In genomic region chr15:90400005-90400758, GRCh38 we compare ENCODE assay signal across 8 cellular contexts. TPM values are rescaled to one million over a fixed set of nuclear protein-coding genes. Genes with fewer than 3 reads are reported as not detected.
A peak's percentile ranks its signal among the peaks of the same experiment; 100 is the strongest.
DNase-seq lines count a peak whose midpoint lies in the region; ATAC-seq and TF ChIP-seq lines count a peak whose summit lies in the region.

No MANE protein-coding gene starts in this region.

- ATAC-seq in RWPE2 (ENCODE audit: low read depth) (peak; percentile 40), gastroesophageal sphincter (peak; percentile 4)
- no peak for ATAC-seq in stimulated activated memory B cell treated with anti-CD40 and anti-IgM and Interleukin-4, amounts not matched to agents 10 μg/mL and 1 μg/mL and 100 μg/mL, for 72 hours

- H3K4me3 ChIP-seq in RWPE2 (ENCODE audit: severe bottlenecking), result no peak overlapping the region
- H3K4me3 ChIP-seq in gastroesophageal sphincter, result peak overlapping the region; percentile 11 to 19
- H3K4me3 ChIP-seq in BE2C (ENCODE audit: low read depth, low read length), result no peak overlapping the region

- peaks cover 72% of the 10 kb centered on the region for H3K4me1 Mint-ChIP-seq in stimulated activated memory B cell treated with anti-CD40 and anti-IgM and Interleukin-4, amounts not matched to agents 10 μg/mL and 1 μg/mL and 100 μg/mL, for 72 hours

- no peaks in the 10 kb centered on the region for H3K27me3 ChIP-seq in RWPE2 (ENCODE audit: insufficient read depth, poor library complexity, severe bottlenecking)
- H3K27me3 ChIP-seq in gastroesophageal sphincter, result no peaks in the 10 kb centered on the region
- H3K27me3 ChIP-seq in BE2C, result no peaks in the 10 kb centered on the region

- H3K4me1 ChIP-seq in RWPE2 (ENCODE audit: insufficient read depth, poor library complexity, severe bottlenecking), result peaks cover 71% of the 10 kb centered on the region
- H3K4me1 ChIP-seq in gastroesophageal sphincter, result peaks cover 32 to 99% (median 32%) of the 10 kb centered on the region in 3 donors
- H3K4me1 ChIP-seq in BE2C, result peaks cover 5% of the 10 kb centered on the region

- peaks cover 38% of the 10 kb centered on the region for H3K36me3 ChIP-seq in RWPE2 (ENCODE audit: low read depth)
- H3K36me3 ChIP-seq in gastroesophageal sphincter, result no peaks in the 10 kb centered on the region
- H3K36me3 ChIP-seq in BE2C, result no peaks in the 10 kb centered on the region

- no peaks in the 10 kb centered on the region for H3K27me3 Mint-ChIP-seq in stimulated activated memory B cell treated with anti-CD40 and anti-IgM and Interleukin-4, amounts not matched to agents 10 μg/mL and 1 μg/mL and 100 μg/mL, for 72 hours

- H3K9me3 Mint-ChIP-seq in stimulated activated memory B cell treated with anti-CD40 and anti-IgM and Interleukin-4, amounts not matched to agents 10 μg/mL and 1 μg/mL and 100 μg/mL, for 72 hours, result no peaks in the 10 kb centered on the region

- TF ChIP-seq CTCF in RWPE2 (IDR thresholded peaks at IDR 0.05; ENCODE audit: poor library complexity, severe bottlenecking) (no peak), gastroesophageal sphincter (IDR thresholded peaks at IDR 0.05) (no peak), BE2C (IDR thresholded peaks at IDR 0.05; ENCODE audit: low read depth, low read length) (no peak)

- H3K36me3 Mint-ChIP-seq in stimulated activated memory B cell treated with anti-CD40 and anti-IgM and Interleukin-4, amounts not matched to agents 10 μg/mL and 1 μg/mL and 100 μg/mL, for 72 hours, result peaks cover 29% of the 10 kb centered on the region

- TF ChIP-seq EP300 in gastroesophageal sphincter (IDR thresholded peaks at IDR 0.05), result no peak

- peak; percentile 60 for DNase-seq in DMS53 (lab: John Stamatoyannopoulos, UW)
- no peak for DNase-seq in DMS53 treated with DMSO at 0.1 percent for 48 hours (lab: John Stamatoyannopoulos, UW; ENCODE audit: unreplicated experiment)
- no peak for DNase-seq in RWPE2 (ENCODE audit: low spot score)
- DNase-seq in hepatic stellate cell (ENCODE audit: low spot score), result no peak
- no peak for DNase-seq in NCI-H1930 (lab: John Stamatoyannopoulos, UW)
- DNase-seq in BE2C, result no peak

- no peak for TF ChIP-seq POLR2A in gastroesophageal sphincter (IDR thresholded peaks at IDR 0.05)

- H3K4me3 Mint-ChIP-seq in stimulated activated memory B cell treated with anti-CD40 and anti-IgM and Interleukin-4, amounts not matched to agents 10 μg/mL and 1 μg/mL and 100 μg/mL, for 72 hours, result no peak overlapping the region

- H3K9me3 ChIP-seq in RWPE2 (ENCODE audit: severe bottlenecking), result no peaks in the 10 kb centered on the region
- H3K9me3 ChIP-seq in gastroesophageal sphincter, result no peaks in the 10 kb centered on the region
- no peaks in the 10 kb centered on the region for H3K9me3 ChIP-seq in BE2C

- 33 to 51% methylated on average over 6 to 7 of the region's 7 CpGs for WGBS in gastroesophageal sphincter (ENCODE audit: low coverage in 1 of 2), 2 donors

- peak overlapping the region; percentile 96 for H3K27ac ChIP-seq in RWPE2 (ENCODE audit: poor library complexity, severe bottlenecking)
- peak overlapping the region; percentile 87 to 99 (median 88) for H3K27ac ChIP-seq in gastroesophageal sphincter

- peak overlapping the region; percentile 86 for H3K27ac Mint-ChIP-seq in stimulated activated memory B cell treated with anti-CD40 and anti-IgM and Interleukin-4, amounts not matched to agents 10 μg/mL and 1 μg/mL and 100 μg/mL, for 72 hours

RNA-seq across cellular contexts. Expression of gene IQGAP1, which starts 12.1 kb away (rescaled TPM):
- 100 to 1,000 TPM; 210 to 360 (median 245) TPM for total RNA-seq in gastroesophageal sphincter
- 20.1 TPM for polyA plus RNA-seq in BE2C (2012; ENCODE audit: insufficient read depth, insufficient read length, low read depth)

RNA-seq across cellular contexts. Expression of gene ZNF774, which starts 48.1 kb away (rescaled TPM):
- total RNA-seq in gastroesophageal sphincter, result 10 to 100 TPM in 1 of 4 donors, 1 to 10 TPM in 2, under 1 TPM in 1; 0.78 to 17.2 (median 1.1) TPM
- 1.1 TPM for polyA plus RNA-seq in BE2C (2012; ENCODE audit: insufficient read depth, insufficient read length, low read depth)

Comparison
In these comparisons a context has a peak if more than half of its experiments do, and no peak if none do; other contexts are left out.
1. H3K4me3 ChIP-seq: peak in gastroesophageal sphincter (2 of 2); none in RWPE2 (single experiment) and BE2C (single experiment).